In genomic region chr6:168196881-168197635, GRCh38 we compare ENCODE assay signal across 24 cellular contexts.
DNase-seq lines count a peak whose midpoint lies in the region; ATAC-seq and TF ChIP-seq lines count a peak whose summit lies in the region.
"Had no signal": no experiment of that assay in that cellular context is flagged by ENCODE, and none has a peak within 500 bp of the region (broad histone marks: within the 10 kb centered on the region; RNA-seq: fewer than 3 reads in every experiment).

No MANE protein-coding gene starts in this region.

- DNase-seq in natural killer cell treated with Interleukin-12 subunit alpha and Interleukin-12 subunit beta and Interleukin-15 and Interleukin-18, amount 100 ng/mL, for 72 hours (ENCODE audit: low spot score), result peak; percentile 51
- DNase-seq in natural killer cell (no peak), endodermal cell (peak; percentile 42), osteocyte (ENCODE audit: extremely low spot score, unreplicated experiment) (peak; percentile 60), NCI-H1417 treated with DMSO at 0.1 percent for 48 hours (lab: John Stamatoyannopoulos, UW) (no peak), dedifferentiated amniotic fluid mesenchymal stem cell (ENCODE audit: extremely low spot score) (no peak)
- DNase-seq: activated CD4-positive, alpha-beta T cell treated with anti-CD3 and anti-CD28 coated beads for 4 hours; activated CD8-positive, alpha-beta T cell treated with anti-CD3 and anti-CD28 coated beads, Interleukin-2, amount 10 ng/mL, durations not matched to agents 7 days and 5 days; activated gamma-delta T cell; activated naive CD8-positive, alpha-beta T cell treated with anti-CD3 and anti-CD28 coated beads for 36 hours; activated T-cell treated with anti-CD3 and anti-CD28 coated beads, Interleukin-2, amount 50 U/mL, for 1 hour; anterior cingulate cortex; effector CD8-positive, alpha-beta T cell; hypothalamus; Karpas-422; stimulated activated CD4-positive, alpha-beta T cell treated with anti-CD3 and anti-CD28 coated beads, Interleukin-4, amount 100 ng/mL, for 1 hour had no signal

- peaks cover 0 to 15% of the 10 kb centered on the region in 2 donors for H3K27me3 Mint-ChIP-seq in natural killer cell treated with Interleukin-12 subunit alpha and Interleukin-12 subunit beta and Interleukin-15 and Interleukin-18, amount 100 ng/mL, for 72 hours
- peaks cover 9 to 19% of the 10 kb centered on the region in 2 donors for H3K27me3 Mint-ChIP-seq in natural killer cell (ENCODE audit: low read depth in 2 of 2)
- peaks cover 5% of the 10 kb centered on the region for H3K27me3 Mint-ChIP-seq in endodermal cell (ENCODE audit: insufficient read depth)
- H3K27me3 Mint-ChIP-seq in osteocyte (ENCODE audit: unreplicated experiment), result peaks cover 21% of the 10 kb centered on the region

- no peaks in the 10 kb centered on the region for H3K4me1 Mint-ChIP-seq in natural killer cell treated with Interleukin-12 subunit alpha and Interleukin-12 subunit beta and Interleukin-15 and Interleukin-18, amount 100 ng/mL, for 72 hours (ENCODE audit: low read depth in 2 of 2)
- H3K4me1 Mint-ChIP-seq in natural killer cell, result peaks cover 0 to 7% of the 10 kb centered on the region in 2 donors
- peaks cover 19% of the 10 kb centered on the region for H3K4me1 Mint-ChIP-seq in endodermal cell
- H3K4me1 Mint-ChIP-seq in osteocyte (ENCODE audit: unreplicated experiment), result peaks cover 2% of the 10 kb centered on the region
- H3K4me1 Mint-ChIP-seq: activated naive CD8-positive, alpha-beta T cell treated with anti-CD3 and anti-CD28 coated beads for 36 hours; memory B cell had no signal

- no peaks in the 10 kb centered on the region for H3K9me3 ChIP-seq in endodermal cell (ENCODE audit: control insufficient read depth, low read length)
- H3K9me3 ChIP-seq: breast epithelium, HAP-1, prostate gland, tibial nerve had no signal

- H3K36me3 ChIP-seq in endodermal cell (ENCODE audit: control insufficient read depth, insufficient read depth, low read length), result no peaks in the 10 kb centered on the region
- H3K36me3 ChIP-seq: breast epithelium, HAP-1, prostate gland, tibial nerve had no signal

- intact Hi-C loops in natural killer cell (cut with micrococcal nuclease), result no loop called here

- whole genome bisulfite sequencing in endodermal cell (ENCODE audit: insufficient coverage in 1 of 2, insufficient read length in 1 of 2), 2 experiments, result 92 to 97% methylated on average over 22 to 25 of the region's 25 CpGs

- TF ChIP-seq CTCF in natural killer cell (IDR thresholded peaks at IDR 0.05) (no peak), endodermal cell (conservative IDR thresholded peaks at IDR 0.05) (no peak), osteocyte (IDR thresholded peaks at IDR 0.05) (no peak)

- H3K4me3 Mint-ChIP-seq in natural killer cell treated with Interleukin-12 subunit alpha and Interleukin-12 subunit beta and Interleukin-15 and Interleukin-18, amount 100 ng/mL, for 72 hours, result no peak overlapping the region
- H3K4me3 Mint-ChIP-seq in natural killer cell, result no peak overlapping the region
- no peak overlapping the region for H3K4me3 Mint-ChIP-seq in endodermal cell
- H3K4me3 Mint-ChIP-seq in osteocyte (ENCODE audit: unreplicated experiment), result no peak overlapping the region
- H3K4me3 Mint-ChIP-seq: activated CD8-positive, alpha-beta T cell treated with anti-CD3 and anti-CD28 coated beads, Interleukin-2, amount 10 ng/mL, durations not matched to agents 7 days and 5 days; activated naive CD8-positive, alpha-beta T cell treated with anti-CD3 and anti-CD28 coated beads for 36 hours; memory B cell had no signal

- H3K9me3 Mint-ChIP-seq in natural killer cell treated with Interleukin-12 subunit alpha and Interleukin-12 subunit beta and Interleukin-15 and Interleukin-18, amount 100 ng/mL, for 72 hours, result no peaks in the 10 kb centered on the region
- no peaks in the 10 kb centered on the region for H3K9me3 Mint-ChIP-seq in natural killer cell
- H3K9me3 Mint-ChIP-seq in endodermal cell, result no peaks in the 10 kb centered on the region
- no peaks in the 10 kb centered on the region for H3K9me3 Mint-ChIP-seq in osteocyte (ENCODE audit: unreplicated experiment)
- H3K9me3 Mint-ChIP-seq: activated naive CD8-positive, alpha-beta T cell treated with anti-CD3 and anti-CD28 coated beads for 36 hours; memory B cell had no signal

- no peaks in the 10 kb centered on the region for H3K27me3 ChIP-seq in endodermal cell (ENCODE audit: control insufficient read depth, insufficient read depth, low read length, poor library complexity, severe bottlenecking)
- H3K27me3 ChIP-seq: breast epithelium, tibial nerve had no signal

- H3K36me3 Mint-ChIP-seq in natural killer cell treated with Interleukin-12 subunit alpha and Interleukin-12 subunit beta and Interleukin-15 and Interleukin-18, amount 100 ng/mL, for 72 hours, result no peaks in the 10 kb centered on the region
- H3K36me3 Mint-ChIP-seq in natural killer cell, result no peaks in the 10 kb centered on the region
- no peaks in the 10 kb centered on the region for H3K36me3 Mint-ChIP-seq in endodermal cell (ENCODE audit: low read depth)
- peaks cover 1% of the 10 kb centered on the region for H3K36me3 Mint-ChIP-seq in osteocyte (ENCODE audit: unreplicated experiment)
- H3K36me3 Mint-ChIP-seq: activated naive CD8-positive, alpha-beta T cell treated with anti-CD3 and anti-CD28 coated beads for 36 hours; memory B cell had no signal

- H3K4me1 ChIP-seq in endodermal cell (ENCODE audit: control insufficient read depth, insufficient read depth, low read length), result peaks cover 5% of the 10 kb centered on the region
- H3K4me1 ChIP-seq: HAP-1 had no signal

- ATAC-seq in natural killer cell treated with Interleukin-12 subunit alpha and Interleukin-12 subunit beta and Interleukin-15 and Interleukin-18, amount 100 ng/mL, for 72 hours, result no peak
- ATAC-seq in natural killer cell, result no peak
- no peak for ATAC-seq in GM19463 (IDR thresholded peaks at IDR 0.05; ENCODE audit: unreplicated experiment)
- no peak for ATAC-seq in SK-N-SH treated with all-trans-retinoic acid at 6 μM for 48 hours
- ATAC-seq: activated CD8-positive, alpha-beta T cell treated with anti-CD3 and anti-CD28 coated beads, Interleukin-2, amount 10 ng/mL, durations not matched to agents 7 days and 5 days had no signal

- H3K9ac ChIP-seq in endodermal cell (ENCODE audit: extremely low read depth, low read length, poor library complexity, severe bottlenecking), result no peak overlapping the region

- no peak overlapping the region for H3K27ac ChIP-seq in endodermal cell (ENCODE audit: low read depth, low read length)
- H3K27ac ChIP-seq: epithelial cell of prostate, tibial nerve had no signal

- no peak overlapping the region for H3K27ac Mint-ChIP-seq in natural killer cell treated with Interleukin-12 subunit alpha and Interleukin-12 subunit beta and Interleukin-15 and Interleukin-18, amount 100 ng/mL, for 72 hours
- no peak overlapping the region for H3K27ac Mint-ChIP-seq in natural killer cell
- no peak overlapping the region for H3K27ac Mint-ChIP-seq in endodermal cell
- H3K27ac Mint-ChIP-seq in osteocyte (ENCODE audit: unreplicated experiment), result no peak overlapping the region
- H3K27ac Mint-ChIP-seq: activated CD8-positive, alpha-beta T cell treated with anti-CD3 and anti-CD28 coated beads, Interleukin-2, amount 10 ng/mL, durations not matched to agents 7 days and 5 days; activated naive CD8-positive, alpha-beta T cell treated with anti-CD3 and anti-CD28 coated beads for 36 hours; memory B cell had no signal

- no peak overlapping the region for H3K4me3 ChIP-seq in endodermal cell (ENCODE audit: low read length)
- H3K4me3 ChIP-seq: breast epithelium, HAP-1, prostate gland, tibial nerve had no signal

TF ChIP-seq in SK-N-SH treated with all-trans-retinoic acid at 6 μM for 48 hours, 23 proteins besides CTCF, POLR2A, EP300 and RAD21:
- no peak for TF ChIP-seq ARNTL (CRISPR knock-in tag; IDR thresholded peaks at IDR 0.05; ENCODE audit: borderline replicate concordance, low read depth)
- no peak for TF ChIP-seq CREB5 (CRISPR knock-in tag; IDR thresholded peaks at IDR 0.05; ENCODE audit: low read depth)
- no peak for TF ChIP-seq ZFP30 (CRISPR knock-in tag; IDR thresholded peaks at IDR 0.05)
- no peak for TF ChIP-seq ISL1 (CRISPR knock-in tag; IDR thresholded peaks at IDR 0.05)
- TF ChIP-seq BACH2 (CRISPR knock-in tag; IDR thresholded peaks at IDR 0.05; ENCODE audit: borderline replicate concordance), result no peak
- TF ChIP-seq ZNF565 (CRISPR knock-in tag; conservative IDR thresholded peaks at IDR 0.05; ENCODE audit: low read depth), result no peak

Comparison
In these comparisons a context has a peak if more than half of its experiments do, and no peak if none do; other contexts are left out.
1. DNase-seq: peak in natural killer cell treated with Interleukin-12 subunit alpha and Interleukin-12 subunit beta and Interleukin-15 and Interleukin-18, amount 100 ng/mL, for 72 hours (single experiment), endodermal cell (single experiment) and osteocyte (single experiment); none in natural killer cell (single experiment), NCI-H1417 treated with DMSO at 0.1 percent for 48 hours (single experiment) and dedifferentiated amniotic fluid mesenchymal stem cell (single experiment).